9 cellular contexts compared by ENCODE assay signal in the genomic region with DNA sequence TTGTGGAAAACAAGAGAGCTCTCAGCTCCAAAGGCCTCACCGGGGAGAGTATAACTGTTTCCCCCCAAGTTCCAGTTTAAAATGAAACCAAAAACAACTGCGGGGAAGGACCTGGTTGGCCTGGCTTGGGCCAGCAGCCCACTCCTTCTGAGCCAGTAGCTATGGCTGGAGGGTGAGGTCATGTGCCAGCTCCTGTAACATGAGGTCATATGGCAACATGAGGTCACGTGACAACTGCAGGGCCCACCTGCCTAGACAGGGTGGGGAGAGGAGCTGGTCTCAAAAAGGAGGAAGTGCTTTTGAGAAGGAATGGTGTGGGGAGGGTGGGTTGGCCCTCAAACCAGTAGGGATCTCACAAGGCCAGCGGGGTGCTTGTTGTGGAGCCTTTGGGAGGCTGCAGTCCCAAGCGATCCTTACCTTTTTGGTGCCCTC. TPM values are rescaled to one million over a fixed set of nuclear protein-coding genes. Genes with fewer than 3 reads are reported as not detected.
DNase-seq lines count a peak whose midpoint lies in the region; ATAC-seq and TF ChIP-seq lines count a peak whose summit lies in the region.
"Had no signal": no experiment of that assay in that cellular context is flagged by ENCODE, and none has a peak within 500 bp of the region (broad histone marks: within the 10 kb centered on the region; RNA-seq: fewer than 3 reads in every experiment).

No MANE protein-coding gene starts in this region.

- H3K9me3 ChIP-seq in prostate gland (no peaks in the 10 kb centered on the region), WERI-Rb-1 (ENCODE audit: severe bottlenecking) (no peaks in the 10 kb centered on the region)

- ATAC-seq in GM18861 (IDR thresholded peaks at IDR 0.05; ENCODE audit: unreplicated experiment) (peak; percentile 40), HG03103 (IDR thresholded peaks at IDR 0.05; ENCODE audit: low read depth, unreplicated experiment) (peak; percentile 45), activated B cell treated with CpG ODN at 0.5 μM for 24 hours (ENCODE audit: low read depth) (peak; percentile 58)

- peak overlapping the region; percentile 83 for H3K27ac Mint-ChIP-seq in activated B cell treated with CpG ODN at 0.5 μM for 24 hours

- CTCF ChIA-PET in activated B cell treated with CpG ODN at 0.5 μM for 24 hours (lab: Charles Lee), result interaction anchor here (1.1 to 1.9 kb wide), 4 partner anchors 8 to 23 kb away, joined by 3 to 7 read pairs (median 6); no protein-coding TSS in a partner anchor

- no peaks in the 10 kb centered on the region for H3K36me3 Mint-ChIP-seq in activated B cell treated with CpG ODN at 0.5 μM for 24 hours (ENCODE audit: low read depth)

- H3K9me3 Mint-ChIP-seq in activated B cell treated with CpG ODN at 0.5 μM for 24 hours, result no peaks in the 10 kb centered on the region

- H3K36me3 ChIP-seq in prostate gland (no peaks in the 10 kb centered on the region), WERI-Rb-1 (no peaks in the 10 kb centered on the region)

- H3K4me1 ChIP-seq in prostate gland (replicated peaks), result peaks cover 3% of the 10 kb centered on the region

- DNase-seq in activated B cell treated with CpG ODN at 0.5 μM for 24 hours (no peak), prostate gland (ENCODE audit: low spot score) (no peak), WERI-Rb-1 (no peak), RKO (ENCODE audit: low spot score) (no peak), occipital lobe (lab: John Stamatoyannopoulos, UW) (no peak)
- DNase-seq in activated CD4-positive, CD25-positive, alpha-beta regulatory T cell treated with anti-CD3 and anti-CD28 coated beads, Interleukin-2, amount 50 U/mL, for 72 hours, result no peak
- DNase-seq: activated CD4-positive, alpha-beta T cell treated with anti-CD3 and anti-CD28 coated beads, Interleukin-2, amount 50 U/mL, for 48 hours had no signal

- H3K4me3 ChIP-seq in prostate gland (no peak overlapping the region), WERI-Rb-1 (ENCODE audit: low read depth, low read length) (no peak overlapping the region)

- POLR2A ChIA-PET in activated B cell treated with CpG ODN at 0.5 μM for 24 hours (lab: Charles Lee), result interaction anchor here (0.6 to 14.9 kb wide), 4 partner anchors 9 to 134 kb away, joined by 3 to 304 read pairs (median 6); no protein-coding TSS in a partner anchor

- H3K4me3 Mint-ChIP-seq in activated B cell treated with CpG ODN at 0.5 μM for 24 hours, result peak overlapping the region; percentile 44

- intact Hi-C loops in activated B cell treated with CpG ODN at 0.5 μM for 24 hours (cut with micrococcal nuclease) (loop anchor here (1.0 kb wide), 1 partner anchor 12 kb away; no protein-coding TSS in a partner anchor), prostate gland (cut with DNase I) (no loop called here)

- H3K4me1 Mint-ChIP-seq in activated B cell treated with CpG ODN at 0.5 μM for 24 hours, result peaks cover 68% of the 10 kb centered on the region

- H3K27me3 ChIP-seq in prostate gland (replicated peaks; ENCODE audit: insufficient read depth) (no peaks in the 10 kb centered on the region), WERI-Rb-1 (ENCODE audit: insufficient read depth, low read depth, severe bottlenecking) (no peaks in the 10 kb centered on the region)

- TF ChIP-seq POLR2A in prostate gland (IDR thresholded peaks at IDR 0.05), result no peak

- no peaks in the 10 kb centered on the region for H3K27me3 Mint-ChIP-seq in activated B cell treated with CpG ODN at 0.5 μM for 24 hours

- peak overlapping the region; percentile 73 to 87 for H3K27ac ChIP-seq in prostate gland
- no peak overlapping the region for H3K27ac ChIP-seq in WERI-Rb-1

- TF ChIP-seq CTCF in activated B cell treated with CpG ODN at 0.5 μM for 24 hours (IDR thresholded peaks at IDR 0.05) (no peak), prostate gland (IDR thresholded peaks at IDR 0.05) (no peak), WERI-Rb-1 (IDR thresholded peaks at IDR 0.05; ENCODE audit: low read depth, low read length) (no peak)

- WGBS in prostate gland, result 62% methylated on average over 5 of the region's 5 CpGs

RNA-seq across cellular contexts. Expression of a gene that starts 29.3 kb away (rescaled TPM):
- 1.0 and 1.2 TPM in 2 replicates for total RNA-seq in activated B cell treated with CpG ODN at 0.5 μM for 24 hours
- total RNA-seq in prostate gland, result 1 to 10 TPM in 1 of 2 donors, not detected in 1; 1.7 TPM
- 5.3 TPM for total RNA-seq in occipital lobe

RNA-seq across cellular contexts. Expression of a gene that starts 58.3 kb away (rescaled TPM):
- total RNA-seq in activated B cell treated with CpG ODN at 0.5 μM for 24 hours (124 and 127 TPM in 2 replicates), prostate gland (10 to 100 TPM; 20.1 to 24.5 TPM), occipital lobe (97.5 TPM)
